8 cellular contexts compared by ENCODE assay signal in genomic region chr12:57755194-57755453, GRCh38. TPM values are rescaled to one million over a fixed set of nuclear protein-coding genes. Genes with fewer than 3 reads are reported as not detected.
A peak's percentile ranks its signal among the peaks of the same experiment; 100 is the strongest.
DNase-seq lines count a peak whose midpoint lies in the region; FAIRE-seq and TF ChIP-seq lines count a peak whose summit lies in the region.

No MANE protein-coding gene starts in this region.

- H3K4me2 ChIP-seq in skeletal muscle satellite cell (ENCODE audit: low read length): peak overlapping the region; percentile 65

- CTCF ChIA-PET in RWPE1 (lab: Yijun Ruan, JAX): no interaction called here

- TF ChIP-seq CTCF in GM06990 (IDR thresholded peaks at IDR 0.05; ENCODE audit: insufficient read depth, low read length, poor library complexity, severe bottlenecking) (no peak), RWPE1 (conservative IDR thresholded peaks at IDR 0.05; ENCODE audit: low read depth) (no peak), fibroblast of the aortic adventitia (IDR thresholded peaks at IDR 0.05; ENCODE audit: insufficient read depth, low read length) (no peak), D721Med (IDR thresholded peaks at IDR 0.05; ENCODE audit: insufficient read depth, missing control alignments) (no peak)

- no peak for DNase-seq in GM06990 (ENCODE audit: extremely low read depth, insufficient read length)
- no peak for DNase-seq in RWPE1 (ENCODE audit: low spot score)
- DNase-seq in fibroblast of the aortic adventitia (ENCODE audit: low read depth): no peak
- DNase-seq in NCI-H146 (lab: John Stamatoyannopoulos, UW): no peak
- no peak for DNase-seq in RPMI8226
- DNase-seq in NCI-H128 (lab: John Stamatoyannopoulos, UW; ENCODE audit: unreplicated experiment): no peak
- DNase-seq in D721Med (ENCODE audit: insufficient read length, low spot score): no peak

- H3K4me1 ChIP-seq in skeletal muscle satellite cell (ENCODE audit: control insufficient read depth, insufficient read depth, low read length): peaks cover 22% of the 10 kb centered on the region

- no peak overlapping the region for H3K9ac ChIP-seq in skeletal muscle satellite cell (ENCODE audit: low read depth, low read length)

- H3K4me3 ChIP-seq in GM06990 (replicated peaks; ENCODE audit: low read depth, low read length) (peak overlapping the region; percentile 74), fibroblast of the aortic adventitia (ENCODE audit: low read depth, low read length) (peak overlapping the region; percentile 65), skeletal muscle satellite cell (ENCODE audit: low read length) (peak overlapping the region; percentile 60)

- no peaks in the 10 kb centered on the region for H3K9me3 ChIP-seq in skeletal muscle satellite cell (replicated peaks; ENCODE audit: low read length)

- POLR2A ChIA-PET in RWPE1 (lab: Yijun Ruan, JAX; ENCODE audit: low non-redundant PET): no interaction called here

- no peak for FAIRE-seq in D721Med (lab: Jason Lieb, UNC)

- no peaks in the 10 kb centered on the region for H3K27me3 ChIP-seq in GM06990 (replicated peaks; ENCODE audit: control insufficient read depth, insufficient read depth, low read length)
- H3K27me3 ChIP-seq in skeletal muscle satellite cell (ENCODE audit: control insufficient read depth, insufficient read depth, low read length): peaks cover 31% of the 10 kb centered on the region

- H3K36me3 ChIP-seq in GM06990 (ENCODE audit: control insufficient read depth, insufficient read depth, low read length): peaks cover 12% of the 10 kb centered on the region
- H3K36me3 ChIP-seq in skeletal muscle satellite cell (ENCODE audit: insufficient read depth, low read length): peaks cover 9% of the 10 kb centered on the region

- peak overlapping the region; percentile 79 for H3K27ac ChIP-seq in RWPE1

RNA-seq across cellular contexts. Expression of gene MARCHF9, which starts 0.2 kb away (rescaled TPM):
- 0.57 and 2.1 TPM in 2 replicates for total RNA-seq in fibroblast of the aortic adventitia (ENCODE audit: low replicate concordance)
- total RNA-seq in skeletal muscle satellite cell (2012; rRNA removed): 0.51 and 2.0 TPM in 2 replicates

RNA-seq across cellular contexts. Expression of gene CDK4, which starts 3.0 kb away (rescaled TPM):
- total RNA-seq in fibroblast of the aortic adventitia (ENCODE audit: low replicate concordance): 208 and 588 TPM in 2 replicates
- total RNA-seq in skeletal muscle satellite cell (2012; rRNA removed): 157 and 178 TPM in 2 replicates

RNA-seq across cellular contexts. Expression of gene TSPAN31, which starts 10.3 kb away (rescaled TPM):
- total RNA-seq in fibroblast of the aortic adventitia (ENCODE audit: low replicate concordance): 17.3 and 43.9 TPM in 2 replicates
- total RNA-seq in skeletal muscle satellite cell (2012; rRNA removed): 31.4 and 38.4 TPM in 2 replicates

RNA-seq across cellular contexts. Expression of gene CYP27B1, which starts 11.8 kb away (rescaled TPM):
- 0.45 TPM in 1 of 2 replicates, not detected in the other for total RNA-seq in fibroblast of the aortic adventitia (ENCODE audit: low replicate concordance)
- 0.51 and 1.3 TPM in 2 replicates for total RNA-seq in skeletal muscle satellite cell (2012; rRNA removed)

RNA-seq across cellular contexts. Expression of gene AGAP2, which starts 16.6 kb away (rescaled TPM):
- total RNA-seq in fibroblast of the aortic adventitia (ENCODE audit: low replicate concordance): 0.25 and 0.27 TPM in 2 replicates
- 0.22 and 0.25 TPM in 2 replicates for total RNA-seq in skeletal muscle satellite cell (2012; rRNA removed)
